ENCODE assay signal across 21 cellular contexts in the genomic region with DNA sequence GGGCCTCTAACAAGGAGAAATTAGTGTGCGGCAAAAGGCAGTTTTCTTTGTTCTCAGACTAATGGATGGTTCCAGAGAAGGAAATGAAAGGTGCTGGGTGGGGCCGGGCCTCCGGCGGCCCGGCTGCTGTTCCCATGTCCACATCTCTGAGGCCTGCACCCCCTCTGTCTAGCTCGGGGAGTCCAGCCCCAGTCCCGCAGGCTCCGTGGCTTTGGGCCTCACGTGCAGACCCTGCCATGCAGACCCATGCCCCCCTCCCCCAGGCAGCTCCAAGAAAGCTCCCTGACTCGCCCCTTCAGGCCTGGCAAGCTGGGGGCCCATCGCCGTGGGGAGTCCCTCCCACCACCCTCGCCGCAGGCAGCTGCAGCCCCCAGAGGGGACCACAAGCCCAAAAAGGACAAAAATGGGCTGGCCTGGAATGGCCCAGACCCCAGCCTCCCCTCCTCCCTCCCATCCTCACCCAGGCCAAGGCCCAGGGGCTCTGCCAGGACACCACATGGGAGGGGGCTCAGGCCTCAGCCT. TPM values are rescaled to one million over a fixed set of nuclear protein-coding genes. Genes with fewer than 3 reads are reported as not detected.
DNase-seq lines count a peak whose midpoint lies in the region; ATAC-seq and TF ChIP-seq lines count a peak whose summit lies in the region.
"Had no signal": no experiment of that assay in that cellular context is flagged by ENCODE, and none has a peak within 500 bp of the region (broad histone marks: within the 10 kb centered on the region; RNA-seq: fewer than 3 reads in every experiment).

No MANE protein-coding gene starts in this region.

- CTCF ChIA-PET in Calu3 (lab: Charles Lee) = interaction anchor here (0.5 kb wide), 1 partner anchor 9 kb away, joined by 4 read pairs; no protein-coding TSS in a partner anchor

- no peaks in the 10 kb centered on the region for H3K36me3 ChIP-seq in body of pancreas (replicated peaks in 1 of 2; ENCODE audit: insufficient read depth in 1 of 2, low read depth in 2 of 2)
- H3K36me3 ChIP-seq in mucosa of descending colon (ENCODE audit: low read depth) = no peaks in the 10 kb centered on the region
- H3K36me3 ChIP-seq in spleen = no peaks in the 10 kb centered on the region

- 57% methylated on average over 14 of the region's 14 CpGs for WGBS in right cardiac atrium
- WGBS in body of pancreas, 2 donors = 61 to 72% methylated on average over 8 to 14 of the region's 14 CpGs
- WGBS in spleen, 5 donors = 65 to 86% (median 80%) methylated on average over 12 to 14 of the region's 14 CpGs

- H3K4me3 ChIP-seq in right cardiac atrium (ENCODE audit: low read length) = no peak overlapping the region
- no peak overlapping the region for H3K4me3 ChIP-seq in body of pancreas
- no peak overlapping the region for H3K4me3 ChIP-seq in mucosa of descending colon
- H3K4me3 ChIP-seq in spleen = no peak overlapping the region
- H3K4me3 ChIP-seq: dorsolateral prefrontal cortex, GM23248, lung had no signal

- intact Hi-C loops in right cardiac atrium (cut with DNase I) (loop anchor here in 1 of 4 donors (10.0 kb wide), 1 partner anchor 56 kb away; the partner anchor contains the start of gene NTSR1), cardiac septum (cut with DNase I) (no loop called here), body of pancreas (cut with DNase I) (no loop called here), mucosa of descending colon (cut with DNase I, micrococcal nuclease) (no loop called here), spleen (cut with DNase I; ENCODE audit: low total_unique reads) (no loop called here), Calu3 (cut with micrococcal nuclease; ENCODE audit: unreplicated experiment) (no loop called here)

- TF ChIP-seq POLR2A in body of pancreas (IDR thresholded peaks at IDR 0.05) = no peak
- TF ChIP-seq POLR2A in spleen (IDR thresholded peaks at IDR 0.05) = no peak

- BruUV-seq in Calu3 (replicated peaks; lab: Mats Ljungman, UMichigan) = no TSS peak

- no peak overlapping the region for H3K27ac Mint-ChIP-seq in Calu3 (ENCODE audit: unreplicated experiment)
- H3K27ac Mint-ChIP-seq: activated CD4-positive, alpha-beta T cell treated with anti-CD3 and anti-CD28 coated beads for 36 hours; activated naive CD4-positive, alpha-beta T cell treated with anti-CD3 and anti-CD28 coated beads for 36 hours had no signal

- H3K4me3 Mint-ChIP-seq in Calu3 (ENCODE audit: low read depth, unreplicated experiment) = no peak overlapping the region
- H3K4me3 Mint-ChIP-seq: activated CD4-positive, alpha-beta T cell treated with anti-CD3 and anti-CD28 coated beads for 36 hours; activated naive CD4-positive, alpha-beta T cell treated with anti-CD3 and anti-CD28 coated beads for 36 hours had no signal

- no peaks in the 10 kb centered on the region for H3K36me3 Mint-ChIP-seq in Calu3 (ENCODE audit: insufficient read depth, unreplicated experiment)

- no peak for ATAC-seq in right cardiac atrium
- ATAC-seq in body of pancreas = no peak
- ATAC-seq in mucosa of descending colon = peak; percentile 32
- ATAC-seq: activated CD4-positive, alpha-beta T cell treated with anti-CD3 and anti-CD28 coated beads for 36 hours had no signal

- no peaks in the 10 kb centered on the region for H3K27me3 ChIP-seq in right cardiac atrium (ENCODE audit: control insufficient read depth, insufficient read depth)
- H3K27me3 ChIP-seq in body of pancreas = no peaks in the 10 kb centered on the region
- H3K27me3 ChIP-seq in spleen (replicated peaks in 1 of 7) = peaks cover 0 to 77% (median 10%) of the 10 kb centered on the region in 7 donors

- peaks cover 82% of the 10 kb centered on the region for H3K27me3 Mint-ChIP-seq in Calu3 (ENCODE audit: unreplicated experiment)

- TF ChIP-seq CTCF in body of pancreas (IDR thresholded peaks at IDR 0.05) = no peak
- TF ChIP-seq CTCF in mucosa of descending colon (IDR thresholded peaks at IDR 0.05) = no peak
- TF ChIP-seq CTCF in spleen (IDR thresholded peaks at IDR 0.05 in 8 of 11, conservative IDR thresholded peaks at IDR 0.05 in 3 of 11) = no peak
- TF ChIP-seq CTCF in Calu3 (IDR thresholded peaks at IDR 0.05; ENCODE audit: unreplicated experiment) = no peak

- H3K27ac ChIP-seq in right cardiac atrium (ENCODE audit: low read length) (no peak overlapping the region), body of pancreas (peak overlapping the region in 3 of 4 donors; percentile 9 to 18 (median 14)), spleen (no peak overlapping the region)
- H3K27ac ChIP-seq: dorsolateral prefrontal cortex, GM23248 had no signal

- H3K9me3 ChIP-seq in right cardiac atrium (ENCODE audit: control insufficient read depth, low read length) = no peaks in the 10 kb centered on the region
- no peaks in the 10 kb centered on the region for H3K9me3 ChIP-seq in body of pancreas
- no peaks in the 10 kb centered on the region for H3K9me3 ChIP-seq in mucosa of descending colon
- H3K9me3 ChIP-seq in spleen = no peaks in the 10 kb centered on the region

- DNase-seq in right cardiac atrium = peak; percentile 7 to 41 (median 37)
- no peak for DNase-seq in cardiac septum (ENCODE audit: low spot score)
- DNase-seq in body of pancreas = no peak
- peak in 2 of 3 donors; percentile 22 to 49 for DNase-seq in mucosa of descending colon
- DNase-seq in spleen = peak; percentile 45
- no peak for DNase-seq in ureter (ENCODE audit: low spot score)
- DNase-seq in Calu3 = no peak
- DNase-seq in NCI-H146 (lab: John Stamatoyannopoulos, UW) = no peak
- DNase-seq: ACHN; activated CD4-positive, alpha-beta T cell treated with anti-CD3 and anti-CD28 coated beads for 36 hours; activated naive CD4-positive, alpha-beta T cell treated with anti-CD3 and anti-CD28 coated beads for 36 hours; activated T-cell treated with anti-CD3 and anti-CD28 coated beads, Interleukin-2, amount 50 U/mL, for 48 hours; central memory CD4-positive, alpha-beta T cell; EL; NCI-H1105 treated with DMSO at 0.1 percent for 48 hours; NCI-H2107; NCI-H524 treated with DMSO at 0.1 percent for 48 hours; SW 1271 had no signal

- peaks cover 8% of the 10 kb centered on the region for H3K4me1 Mint-ChIP-seq in Calu3 (ENCODE audit: low read depth, unreplicated experiment)
- H3K4me1 Mint-ChIP-seq: activated CD4-positive, alpha-beta T cell treated with anti-CD3 and anti-CD28 coated beads for 36 hours had no signal

- H3K4me1 ChIP-seq in right cardiac atrium (ENCODE audit: control insufficient read depth, insufficient read depth, low read length) (no peaks in the 10 kb centered on the region), body of pancreas (peaks cover 16% of the 10 kb centered on the region), mucosa of descending colon (ENCODE audit: low read depth) (peaks cover 5% of the 10 kb centered on the region), spleen (no peaks in the 10 kb centered on the region)

- H3K9me3 Mint-ChIP-seq in Calu3 (ENCODE audit: low read depth, unreplicated experiment) = no peaks in the 10 kb centered on the region
- H3K9me3 Mint-ChIP-seq: activated naive CD4-positive, alpha-beta T cell treated with anti-CD3 and anti-CD28 coated beads for 36 hours had no signal

RNA-seq across cellular contexts. Expression of gene MRGBP, which starts 35.7 kb away (rescaled TPM):
- total RNA-seq in right cardiac atrium = 10 to 100 TPM in 1 of 4 donors, 1 to 10 TPM in 3; 8.3 to 10.9 (median 8.6) TPM
- 12.1 TPM for polyA plus RNA-seq in right cardiac atrium
- 7.9 TPM for total RNA-seq in cardiac septum
- total RNA-seq in body of pancreas = 10 to 100 TPM in 1 of 2 donors, 1 to 10 TPM in 1; 7.0 to 10.2 TPM
- total RNA-seq in mucosa of descending colon = 10 to 100 TPM in 1 of 3 donors, 1 to 10 TPM in 2; 7.1 to 11.0 (median 8.3) TPM
- total RNA-seq in spleen = 10 to 100 TPM in 4 of 7 donors, 1 to 10 TPM in 3; 8.5 to 15.7 (median 12.0) TPM
- polyA plus RNA-seq in spleen = 10 to 100 TPM; 10.6 to 13.1 (median 12.6) TPM
- 6.3 TPM for total RNA-seq in ureter
- 28.9 and 31.8 TPM in 2 replicates for total RNA-seq in Calu3 (2022)

RNA-seq across cellular contexts. Expression of gene OGFR, which starts 44.0 kb away (rescaled TPM):
- 10 to 100 TPM; 21.0 to 29.6 (median 24.2) TPM for total RNA-seq in right cardiac atrium
- 26.6 TPM for polyA plus RNA-seq in right cardiac atrium
- total RNA-seq in cardiac septum = 16.4 TPM
- 10 to 100 TPM; 46.4 to 47.8 TPM for total RNA-seq in body of pancreas
- 10 to 100 TPM; 39.3 to 63.1 (median 48.5) TPM for total RNA-seq in mucosa of descending colon
- total RNA-seq in spleen = 10 to 100 TPM; 69.8 to 91.0 (median 78.2) TPM
- polyA plus RNA-seq in spleen = 100 to 1,000 TPM in 1 of 3 donors, 10 to 100 TPM in 2; 46.0 to 127 (median 66.9) TPM
- 42.0 TPM for total RNA-seq in ureter
- total RNA-seq in Calu3 (2022) = 80.1 and 98.2 TPM in 2 replicates

RNA-seq across cellular contexts. Expression of gene NTSR1, which starts 52.0 kb away (rescaled TPM):
- under 1 TPM in 1 of 4 donors, not detected in 3; 0.06 TPM for total RNA-seq in right cardiac atrium
- polyA plus RNA-seq in right cardiac atrium = not detected
- total RNA-seq in cardiac septum = 0.08 TPM
- total RNA-seq in body of pancreas = not detected
- total RNA-seq in mucosa of descending colon = 10 to 100 TPM in 1 of 3 donors, under 1 TPM in 1, not detected in 1; 0.31 to 22.1 TPM
- 1 to 10 TPM in 3 of 7 donors, under 1 TPM in 4; 0.51 to 5.7 (median 0.92) TPM for total RNA-seq in spleen
- polyA plus RNA-seq in spleen = under 1 TPM; 0.14 to 0.30 (median 0.26) TPM
- total RNA-seq in ureter = not detected
- total RNA-seq in Calu3 (2022) = not detected in 2 replicates
- total RNA-seq: activated naive CD4-positive, alpha-beta T cell treated with anti-CD3 and anti-CD28 coated beads for 36 hours; GM23248 had no signal
- polyA plus RNA-seq: GM23248 had no signal

RNA-seq across cellular contexts. Expression of gene COL9A3, which starts 56.3 kb away (rescaled TPM):
- total RNA-seq in right cardiac atrium (1 to 10 TPM; 4.3 to 6.9 (median 5.6) TPM), cardiac septum (0.94 TPM), body of pancreas (10 to 100 TPM; 25.2 to 69.5 TPM), mucosa of descending colon (10 to 100 TPM in 1 of 3 donors, 1 to 10 TPM in 1, under 1 TPM in 1; 0.70 to 12.4 (median 2.3) TPM), spleen (10 to 100 TPM in 3 of 7 donors, 1 to 10 TPM in 4; 1.2 to 16.7 (median 6.8) TPM), ureter (5.1 TPM), Calu3 (2022) (2.7 TPM in 2 replicates)
- polyA plus RNA-seq in right cardiac atrium (13.0 TPM), spleen (10 to 100 TPM; 10.9 to 14.7 (median 13.1) TPM)
- total RNA-seq: activated CD4-positive, alpha-beta T cell treated with anti-CD3 and anti-CD28 coated beads for 36 hours; activated naive CD4-positive, alpha-beta T cell treated with anti-CD3 and anti-CD28 coated beads for 36 hours; GM23248 had no signal

Comparison
In these comparisons a context has a peak if more than half of its experiments do, and no peak if none do; other contexts are left out.
1. DNase-seq: peak in right cardiac atrium (3 of 3), mucosa of descending colon (2 of 3) and spleen (single experiment); none in cardiac septum (single experiment), body of pancreas (0 of 4), ureter (single experiment), Calu3 (single experiment) and NCI-H146 (single experiment).
2. H3K27ac ChIP-seq: peak in body of pancreas (3 of 4); none in right cardiac atrium (single experiment) and spleen (0 of 8).